In genomic region chr2:172095146-172095904, GRCh38 we compare ENCODE assay signal across 8 cellular contexts. TPM values are rescaled to one million over a fixed set of nuclear protein-coding genes. Genes with fewer than 3 reads are reported as not detected.
DNase-seq lines count a peak whose midpoint lies in the region; ATAC-seq and TF ChIP-seq lines count a peak whose summit lies in the region.

No MANE protein-coding gene starts in this region.

- H2BK5ac ChIP-seq in mesenchymal stem cell (ENCODE audit: low read depth, low read length, poor library complexity, severe bottlenecking), result no peak overlapping the region

- H2BK12ac ChIP-seq in mesenchymal stem cell (ENCODE audit: low read length in 2 of 2), result no peak overlapping the region

- under 1% methylated on average over 38 of the region's 51 CpGs for WGBS in mesenchymal stem cell

- no peaks in the 10 kb centered on the region for H3K9me3 ChIP-seq in mesenchymal stem cell (ENCODE audit: control insufficient read depth, low read length)

- H4K91ac ChIP-seq in mesenchymal stem cell (ENCODE audit: low read length), result no peak overlapping the region

- no peak overlapping the region for H2BK120ac ChIP-seq in mesenchymal stem cell (ENCODE audit: low read depth, low read length)

- H3K27me3 Mint-ChIP-seq in stimulated activated naive CD8-positive, alpha-beta T cell treated with anti-CD3 and anti-CD28 coated beads, Interleukin-15, amount 100 ng/mL, for 72 hours, result peaks cover 96% of the 10 kb centered on the region

- H3K36me3 ChIP-seq in mesenchymal stem cell (ENCODE audit: control insufficient read depth in 1 of 2, insufficient read depth in 2 of 2, low read depth in 1 of 2, low read length in 2 of 2), result no peaks in the 10 kb centered on the region

- H3K9me3 Mint-ChIP-seq in stimulated activated naive CD8-positive, alpha-beta T cell treated with anti-CD3 and anti-CD28 coated beads, Interleukin-15, amount 100 ng/mL, for 72 hours, result no peaks in the 10 kb centered on the region

- H3K27ac ChIP-seq in dorsolateral prefrontal cortex (peak overlapping the region in 21 of 59 donors; percentile 11 to 65 (median 38)), mesenchymal stem cell (ENCODE audit: low read length, poor library complexity, severe bottlenecking) (no peak overlapping the region)

- DNase-seq in M059J (ENCODE audit: low read depth), result peak; percentile 95
- peak; percentile 55 for DNase-seq in activated CD4-positive, CD25-positive, alpha-beta regulatory T cell treated with anti-CD3 and anti-CD28 coated beads, Interleukin-2, amount 50 U/mL, for 72 hours
- DNase-seq in dorsolateral prefrontal cortex, result peak in 3 of 10 donors; percentile 33 to 41 (median 37)
- DNase-seq in mesenchymal stem cell, result peak; percentile 70
- DNase-seq in stimulated activated naive CD8-positive, alpha-beta T cell treated with anti-CD3 and anti-CD28 coated beads, Interleukin-15, amount 100 ng/mL, for 72 hours, result peak; percentile 59 to 80
- no peak for DNase-seq in inferior parietal cortex (ENCODE audit: extremely low spot score)

- peak overlapping the region; percentile 36 for H3K9ac ChIP-seq in mesenchymal stem cell (ENCODE audit: low read length)

- H3K4me2 ChIP-seq in mesenchymal stem cell (ENCODE audit: low read length, poor library complexity, severe bottlenecking), result peak overlapping the region; percentile 93

- no peak overlapping the region for H2AFZ ChIP-seq in mesenchymal stem cell (ENCODE audit: low read depth, low read length)

- peaks cover 55% of the 10 kb centered on the region for H3K4me1 ChIP-seq in mesenchymal stem cell (ENCODE audit: control insufficient read depth, insufficient read depth, low read depth, low read length)

- peaks cover 22 to 100% (median 100%) of the 10 kb centered on the region in 45 donors for H3K27me3 ChIP-seq in dorsolateral prefrontal cortex
- H3K27me3 ChIP-seq in mesenchymal stem cell (ENCODE audit: control insufficient read depth in 1 of 2, insufficient read depth in 1 of 2, low read length in 2 of 2), result peaks cover 72 to 94% of the 10 kb centered on the region in 2 experiments

- H3K79me1 ChIP-seq in mesenchymal stem cell (replicated peaks; ENCODE audit: low read length, poor library complexity, severe bottlenecking), result no peaks in the 10 kb centered on the region

- H3K4me1 Mint-ChIP-seq in stimulated activated naive CD8-positive, alpha-beta T cell treated with anti-CD3 and anti-CD28 coated beads, Interleukin-15, amount 100 ng/mL, for 72 hours, result peaks cover 60% of the 10 kb centered on the region

- H3K4me3 ChIP-seq in GM08714 (ENCODE audit: low read length) (peak overlapping the region; percentile 47), dorsolateral prefrontal cortex (peak overlapping the region in 58 of 59 donors; percentile 11 to 73 (median 45)), mesenchymal stem cell (ENCODE audit: insufficient read depth in 1 of 2, low read depth in 1 of 2, low read length in 2 of 2) (peak overlapping the region; percentile 45 to 74)

- peak overlapping the region; percentile 45 for H4K8ac ChIP-seq in mesenchymal stem cell (ENCODE audit: low read length)

- H3K18ac ChIP-seq in mesenchymal stem cell (ENCODE audit: low read depth in 1 of 2, low read length in 2 of 2), result peak overlapping the region in 1 of 2 experiments; percentile 43

- peak overlapping the region in 1 of 2 experiments; percentile 14 for H3K23ac ChIP-seq in mesenchymal stem cell (ENCODE audit: low read length in 2 of 2)

- H2BK15ac ChIP-seq in mesenchymal stem cell (ENCODE audit: low read depth, poor library complexity, severe bottlenecking), result no peak overlapping the region

- no peak overlapping the region for H3K4ac ChIP-seq in mesenchymal stem cell (ENCODE audit: low read depth in 1 of 2, low read length in 2 of 2)

- peak overlapping the region in 1 of 2 donors; percentile 79 for H3K27ac Mint-ChIP-seq in stimulated activated naive CD8-positive, alpha-beta T cell treated with anti-CD3 and anti-CD28 coated beads, Interleukin-15, amount 100 ng/mL, for 72 hours

- peak; percentile 67 for ATAC-seq in stimulated activated naive CD8-positive, alpha-beta T cell treated with anti-CD3 and anti-CD28 coated beads, Interleukin-15, amount 100 ng/mL, for 72 hours
- no peak for ATAC-seq in GM21367 (IDR thresholded peaks at IDR 0.05; ENCODE audit: unreplicated experiment)

- intact Hi-C loops in dorsolateral prefrontal cortex (cut with DNase I), result loop anchor here in 1 of 2 donors (5.0 kb wide), 1 partner anchor 93 kb away; no protein-coding TSS in a partner anchor

- no peak for TF ChIP-seq CTCF in dorsolateral prefrontal cortex (IDR thresholded peaks at IDR 0.05 in 54 of 56, conservative IDR thresholded peaks at IDR 0.05 in 2 of 56; ENCODE audit: low read depth in 1 of 56, partially characterized antibody in 56 of 56)

- H3K14ac ChIP-seq in mesenchymal stem cell (ENCODE audit: low read length in 2 of 2), result no peak overlapping the region

- H3K4me3 Mint-ChIP-seq in stimulated activated naive CD8-positive, alpha-beta T cell treated with anti-CD3 and anti-CD28 coated beads, Interleukin-15, amount 100 ng/mL, for 72 hours, result peak overlapping the region; percentile 87

- no peak overlapping the region for H2AK5ac ChIP-seq in mesenchymal stem cell (ENCODE audit: low read length, severe bottlenecking)

RNA-seq across cellular contexts. Expression of gene DLX2, which starts 7.4 kb away (rescaled TPM):
- 1.9 and 4.2 TPM in 2 replicates for total RNA-seq in M059J (2014; rRNA removed; shearing (Covaris generic))
- 1 to 10 TPM in 111 of 120 experiments, under 1 TPM in 9; 0.39 to 4.2 (median 1.8) TPM for total RNA-seq in dorsolateral prefrontal cortex
- polyA plus RNA-seq in mesenchymal stem cell (2013, experiment 1 of 2), result 0.01 TPM
- polyA plus RNA-seq in mesenchymal stem cell (2013, experiment 2 of 2), result 0.01 TPM

RNA-seq across cellular contexts. Expression of gene DLX1, which starts 10.0 kb away (rescaled TPM):
- 5.6 and 6.8 TPM in 2 replicates for total RNA-seq in M059J (2014; rRNA removed; shearing (Covaris generic))
- 10 to 100 TPM in 53 of 120 experiments, 1 to 10 TPM in 67; 1.5 to 24.3 (median 9.6) TPM for total RNA-seq in dorsolateral prefrontal cortex
- polyA plus RNA-seq in mesenchymal stem cell (2013, experiment 1 of 2), result 0.04 TPM
- polyA plus RNA-seq in mesenchymal stem cell (2013, experiment 2 of 2), result 0.08 TPM
